Comparison of ENCODE assay signal across 8 cellular contexts in genomic region chr16:22188595-22189442, GRCh38. TPM values are rescaled to one million over a fixed set of nuclear protein-coding genes. Genes with fewer than 3 reads are reported as not detected.
DNase-seq lines count a peak whose midpoint lies in the region; ATAC-seq and TF ChIP-seq lines count a peak whose summit lies in the region.

No MANE protein-coding gene starts in this region.

- intact Hi-C loops in A673 (cut with micrococcal nuclease; ENCODE audit: unreplicated experiment): loop anchor here (1.0 to 10.0 kb wide), 3 partner anchors 188 to 364 kb away; partner anchors contain the start of genes PDZD9 and UQCRC2
- intact Hi-C loops in left colon (cut with DNase I, micrococcal nuclease): loop anchor here (5.0 to 10.0 kb wide), 4 partner anchors 104 to 237 kb away; partner anchors contain the start of genes PDZD9 (in 1 of the 2) and UQCRC2 (in 1 of the 2)

- H3K9me3 ChIP-seq in A673 (ENCODE audit: low read depth, low read length, poor library complexity, severe bottlenecking) (no peaks in the 10 kb centered on the region), WERI-Rb-1 (ENCODE audit: severe bottlenecking) (no peaks in the 10 kb centered on the region)

- no peaks in the 10 kb centered on the region for H3K27me3 Mint-ChIP-seq in central memory CD8-positive, alpha-beta T cell

- peak overlapping the region; percentile 99 for H3K27ac Mint-ChIP-seq in central memory CD8-positive, alpha-beta T cell (ENCODE audit: low read depth)

- peak; percentile 88 for TF ChIP-seq CTCF in A673 (conservative IDR thresholded peaks at IDR 0.05; ENCODE audit: low read depth, low read length)
- TF ChIP-seq CTCF in WERI-Rb-1 (IDR thresholded peaks at IDR 0.05; ENCODE audit: low read depth, low read length): peak; percentile 85

- POLR2A ChIA-PET in A673 (lab: Charles Lee; ENCODE audit: low non-redundant PET): interaction anchor here (0.6 kb wide), 1 partner anchor 111 kb away, joined by 5 read pairs; no protein-coding TSS in a partner anchor

- H3K27ac ChIP-seq in A673 (ENCODE audit: low read depth, low read length, poor library complexity, severe bottlenecking) (no peak overlapping the region), WERI-Rb-1 (peak overlapping the region; percentile 44)

- H3K4me3 ChIP-seq in A673 (ENCODE audit: low read depth, low read length, poor library complexity, severe bottlenecking): no peak overlapping the region
- H3K4me3 ChIP-seq in WERI-Rb-1 (ENCODE audit: low read depth, low read length): peak overlapping the region; percentile 68

- CTCF ChIA-PET in A673 (lab: Charles Lee): interaction anchor here (0.5 to 1.6 kb wide), 16 partner anchors 56 to 531 kb away, joined by 3 to 21 read pairs (median 4); partner anchors contain the start of gene UQCRC2

- H3K4me1 ChIP-seq in A673 (ENCODE audit: insufficient read depth, low read length, poor library complexity, severe bottlenecking): peaks cover 15% of the 10 kb centered on the region

- H3K36me3 ChIP-seq in A673 (ENCODE audit: insufficient read depth, low read length, poor library complexity, severe bottlenecking) (no peaks in the 10 kb centered on the region), WERI-Rb-1 (no peaks in the 10 kb centered on the region; the same call in 1 of the 2 replicates)

- no peak for ATAC-seq in central memory CD8-positive, alpha-beta T cell (replicated peaks; ENCODE audit: extremely low read depth, poor library complexity, severe bottlenecking)
- peak; percentile 31 for ATAC-seq in left colon
- no peak for ATAC-seq in GM21423 (IDR thresholded peaks at IDR 0.05; ENCODE audit: unreplicated experiment)

- DNase-seq in A673 (ENCODE audit: low spot score) (peak; percentile 87), GM19238 (ENCODE audit: insufficient read length, low spot score) (peak; percentile 45), NCI-H226 (peak; percentile 73), WERI-Rb-1 (peak; percentile 68), left colon (peak; percentile 67 to 85)
- DNase-seq in central memory CD8-positive, alpha-beta T cell (ENCODE audit: low spot score in 2 of 2): peak; percentile 35 to 51
- peak; percentile 42 for DNase-seq in stimulated activated CD4-positive, alpha-beta T cell treated with anti-CD3 and anti-CD28 coated beads, Interleukin-2, amount 100 ng/mL, for 4 hours (ENCODE audit: low read depth)

- BruUV-seq in A673 (replicated peaks; lab: Mats Ljungman, UMichigan): no TSS peak

- H3K4me3 Mint-ChIP-seq in central memory CD8-positive, alpha-beta T cell: peak overlapping the region; percentile 82

- H3K4me1 Mint-ChIP-seq in central memory CD8-positive, alpha-beta T cell: peaks cover 53% of the 10 kb centered on the region

- H3K36me3 Mint-ChIP-seq in central memory CD8-positive, alpha-beta T cell (ENCODE audit: insufficient read depth): peaks cover 37% of the 10 kb centered on the region

- H3K9me3 Mint-ChIP-seq in central memory CD8-positive, alpha-beta T cell: peaks cover 6% of the 10 kb centered on the region

- no peaks in the 10 kb centered on the region for H3K27me3 ChIP-seq in A673 (replicated peaks; ENCODE audit: insufficient read depth, low read depth, low read length, poor library complexity)
- no peaks in the 10 kb centered on the region for H3K27me3 ChIP-seq in WERI-Rb-1 (ENCODE audit: insufficient read depth, low read depth, severe bottlenecking)

RNA-seq across cellular contexts. Expression of gene EEF2K, which starts 17.3 kb away (rescaled TPM):
- total RNA-seq in A673 (2021) (14.3 and 18.4 TPM in 2 replicates), left colon (10 to 100 TPM; 26.4 to 35.2 TPM)

RNA-seq across cellular contexts. Expression of gene SDR42E2, which starts 26.5 kb away (rescaled TPM):
- total RNA-seq in A673 (2021) (not detected in 2 replicates), left colon (not detected)
